Comparison of ENCODE assay signal across 8 cellular contexts in the genomic region with DNA sequence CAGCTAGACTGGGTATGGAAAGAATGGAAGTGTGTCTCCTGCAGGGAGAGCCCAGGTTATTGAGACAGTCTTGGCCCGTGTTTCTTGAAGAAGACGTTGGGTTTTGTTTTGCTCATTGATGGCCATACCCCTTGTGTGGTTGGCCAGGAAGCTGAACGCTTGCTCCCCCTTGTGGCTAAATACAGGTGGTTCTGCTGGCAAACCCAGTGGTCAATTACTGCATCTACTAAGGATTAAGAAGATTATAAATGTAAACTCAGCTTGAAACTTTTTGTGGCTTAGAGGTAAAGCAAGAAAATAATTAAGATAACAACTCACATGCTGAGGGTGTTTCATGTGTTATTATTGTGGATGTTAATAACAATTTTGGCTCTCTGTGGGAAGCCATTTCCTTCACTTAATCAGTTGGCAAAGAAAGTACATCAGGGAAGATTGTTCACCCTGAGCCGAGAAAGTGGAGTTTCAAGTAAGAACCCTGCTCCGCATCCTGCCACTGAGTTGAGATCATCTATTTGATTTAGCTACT.
DNase-seq lines count a peak whose midpoint lies in the region; ATAC-seq and TF ChIP-seq lines count a peak whose summit lies in the region.

No MANE protein-coding gene starts in this region.

- peak; percentile 87 for TF ChIP-seq CTCF in BJ (IDR thresholded peaks at IDR 0.05; ENCODE audit: insufficient read depth, low read depth, low read length)
- TF ChIP-seq CTCF in neural crest cell (conservative IDR thresholded peaks at IDR 0.05): peak; percentile 85
- peak; percentile 71 to 81 (median 80) for TF ChIP-seq CTCF in tibial nerve (IDR thresholded peaks at IDR 0.05)

- H3K4me3 ChIP-seq in BJ (ENCODE audit: low read depth, low read length): no peak overlapping the region
- no peak overlapping the region for H3K4me3 ChIP-seq in tibial nerve

- no peaks in the 10 kb centered on the region for H3K9me3 Mint-ChIP-seq in neural crest cell

- TF ChIP-seq POLR2A in tibial nerve (IDR thresholded peaks at IDR 0.05): no peak

- no peak overlapping the region for H3K27ac ChIP-seq in tibial nerve

- H3K4me1 Mint-ChIP-seq in neural crest cell: peaks cover 33% of the 10 kb centered on the region

- POLR2A ChIA-PET in BJ (lab: Charles Lee): interaction anchor here (0.6 to 1.2 kb wide), 2 partner anchors 41 to 46 kb away, joined by 3 to 10 read pairs; no protein-coding TSS in a partner anchor

- CTCF ChIA-PET in BJ (lab: Yijun Ruan, JAX): interaction anchor here (0.7 to 4.6 kb wide), 27 partner anchors 9 to 398 kb away, joined by 3 to 22 read pairs (median 6); a partner anchor contains a TSS

- peaks cover 0 to 9% (median 0%) of the 10 kb centered on the region in 4 donors for H3K4me1 ChIP-seq in tibial nerve

- TF ChIP-seq EP300 in tibial nerve (IDR thresholded peaks at IDR 0.05): no peak

- H3K27me3 ChIP-seq in BJ (ENCODE audit: control insufficient read depth, insufficient read depth, low read length) (no peaks in the 10 kb centered on the region; the same call in none of the 2 replicates), tibial nerve (no peaks in the 10 kb centered on the region)

- WGBS in tibial nerve, 2 donors: 31 to 33% methylated on average over 5 of the region's 5 CpGs

- no peaks in the 10 kb centered on the region for H3K27me3 Mint-ChIP-seq in neural crest cell (ENCODE audit: low read depth)

- no peaks in the 10 kb centered on the region for H3K36me3 Mint-ChIP-seq in neural crest cell (ENCODE audit: low read depth)

- H3K36me3 ChIP-seq in BJ (ENCODE audit: control insufficient read depth, insufficient read depth, low read length) (no peaks in the 10 kb centered on the region), tibial nerve (no peaks in the 10 kb centered on the region)

- no peak overlapping the region for H3K4me3 Mint-ChIP-seq in neural crest cell

- DNase-seq in BJ (ENCODE audit: low read depth): no peak
- peak; percentile 49 for DNase-seq in NCI-H82 treated with DMSO at 0.1 percent for 48 hours (lab: John Stamatoyannopoulos, UW; ENCODE audit: unreplicated experiment)
- peak; percentile 9 for DNase-seq in activated CD8-positive, alpha-beta memory T cell treated with anti-CD3 and anti-CD28 coated beads, Interleukin-2, amount 50 U/mL, for 1 hour (ENCODE audit: extremely low read depth)
- peak; percentile 76 for DNase-seq in fibroblast of peridontal ligament (ENCODE audit: extremely low read depth)
- DNase-seq in neural crest cell (ENCODE audit: low read depth, low spot score): peak; percentile 50
- peak; percentile 19 to 53 for DNase-seq in tibial nerve (ENCODE audit: low spot score in 2 of 2)

- ATAC-seq in GM19025 (IDR thresholded peaks at IDR 0.05; ENCODE audit: low read depth, unreplicated experiment) (peak; percentile 71), HG03442 (IDR thresholded peaks at IDR 0.05; ENCODE audit: unreplicated experiment) (peak; percentile 67)

- H3K27ac Mint-ChIP-seq in neural crest cell (ENCODE audit: unreplicated experiment): no peak overlapping the region

- H3K9me3 ChIP-seq in tibial nerve: no peaks in the 10 kb centered on the region
